8 cellular contexts compared by ENCODE assay signal in genomic region chr2:113370478-113371091, GRCh38.
DNase-seq lines count a peak whose midpoint lies in the region; ATAC-seq, FAIRE-seq and TF ChIP-seq lines count a peak whose summit lies in the region.

No MANE protein-coding gene starts in this region.

- H3K27ac ChIP-seq in pancreas = peak overlapping the region in 1 of 4 donors; percentile 64

- FAIRE-seq in GM12892 (lab: Jason Lieb, UNC) = peak; percentile 77
- peak; percentile 13 for FAIRE-seq in pancreas (lab: Jason Lieb, UNC)
- FAIRE-seq in urothelium cell line (lab: Jason Lieb, UNC) = peak; percentile 48

- intact Hi-C loops in pancreas (cut with DNase I) = loop anchor here in 2 of 3 donors (2.0 to 10.0 kb wide), 4 partner anchors 122 to 238 kb away; no protein-coding TSS in a partner anchor

- H3K9me3 ChIP-seq in pancreas = no peaks in the 10 kb centered on the region

- H3K4me1 ChIP-seq in pancreas = no peaks in the 10 kb centered on the region

- H3K4me3 ChIP-seq in Jurkat, Clone E6-1 (ENCODE audit: low read length) = no peak overlapping the region
- no peak overlapping the region for H3K4me3 ChIP-seq in fibroblast of the aortic adventitia (ENCODE audit: low read depth, low read length)
- H3K4me3 ChIP-seq in pancreas = no peak overlapping the region

- DNase-seq in GM12892 (ENCODE audit: insufficient read length) (peak; percentile 31), activated T-cell treated with anti-CD3 and anti-CD28 coated beads for 24 hours (ENCODE audit: low read depth) (peak; percentile 50), fibroblast of the aortic adventitia (ENCODE audit: low read depth) (peak; percentile 78), pancreas (peak in 4 of 6 donors; percentile 51 to 77 (median 62)), urothelium cell line (ENCODE audit: low spot score) (peak; percentile 78)
- DNase-seq in Jurkat, Clone E6-1 (ENCODE audit: low read depth, low spot score) = peak; percentile 51

- WGBS in pancreas, 2 donors = 11 to 12% methylated on average over 9 of the region's 9 CpGs

- no peaks in the 10 kb centered on the region for H3K27me3 ChIP-seq in pancreas

- H3K36me3 ChIP-seq in pancreas = no peaks in the 10 kb centered on the region

- peak; percentile 93 to 99 (median 98) for ATAC-seq in pancreas
- ATAC-seq in GM21737 (IDR thresholded peaks at IDR 0.05; ENCODE audit: unreplicated experiment) = no peak
- no peak for ATAC-seq in HG02981 (IDR thresholded peaks at IDR 0.05; ENCODE audit: unreplicated experiment)

- TF ChIP-seq CTCF in fibroblast of the aortic adventitia (IDR thresholded peaks at IDR 0.05; ENCODE audit: insufficient read depth, low read length) (peak; percentile 59), pancreas (IDR thresholded peaks at IDR 0.05) (peak; percentile 30 to 48 (median 40))

- TF ChIP-seq POLR2A in GM12892 (IDR thresholded peaks at IDR 0.05; ENCODE audit: low read depth, low read length) = no peak

Comparison
In these comparisons a context has a peak if more than half of its experiments do, and no peak if none do; other contexts are left out.
1. ATAC-seq: peak in pancreas (4 of 4); none in GM21737 (single experiment) and HG02981 (single experiment).
2. Peak in every context shown above with its lines, with median percentiles within 50 percentile points of each other: DNase-seq.